8 cellular contexts compared by ENCODE assay signal in genomic region chr11:22432331-22433065, GRCh38.
A peak's percentile ranks its signal among the peaks of the same experiment; 100 is the strongest.
DNase-seq lines count a peak whose midpoint lies in the region; FAIRE-seq and TF ChIP-seq lines count a peak whose summit lies in the region.

No MANE protein-coding gene starts in this region.

- BruUV-seq in Caco-2 (replicated peaks; lab: Mats Ljungman, UMichigan), result no TSS peak

- H3K36me3 Mint-ChIP-seq in neural progenitor cell (no peaks in the 10 kb centered on the region), Caco-2 (ENCODE audit: insufficient read depth, unreplicated experiment) (no peaks in the 10 kb centered on the region)

- H3K27me3 ChIP-seq in GM06990 (replicated peaks; ENCODE audit: control insufficient read depth, insufficient read depth, low read length) (no peaks in the 10 kb centered on the region), neural progenitor cell (no peaks in the 10 kb centered on the region), Caco-2 (replicated peaks; ENCODE audit: control insufficient read depth, insufficient read depth, low read length) (no peaks in the 10 kb centered on the region)

- H3K79me2 ChIP-seq in neural progenitor cell (ENCODE audit: low read depth), result no peaks in the 10 kb centered on the region

- POLR2A ChIA-PET in Caco-2 (lab: Charles Lee), result no interaction called here

- no peaks in the 10 kb centered on the region for H4K20me1 ChIP-seq in neural progenitor cell (ENCODE audit: low read depth)

- H3K27me3 Mint-ChIP-seq in neural progenitor cell (ENCODE audit: insufficient read depth, low read depth) (peaks cover 9% of the 10 kb centered on the region), Caco-2 (ENCODE audit: insufficient read depth, unreplicated experiment) (no peaks in the 10 kb centered on the region)

- H3K4me1 Mint-ChIP-seq in neural progenitor cell (peaks cover 27% of the 10 kb centered on the region), Caco-2 (ENCODE audit: low read depth, unreplicated experiment) (no peaks in the 10 kb centered on the region)

- H3K27ac Mint-ChIP-seq in neural progenitor cell (no peak overlapping the region), Caco-2 (ENCODE audit: unreplicated experiment) (no peak overlapping the region)

- H3K9me3 ChIP-seq in neural progenitor cell (ENCODE audit: low read depth) (no peaks in the 10 kb centered on the region), Caco-2 (no peaks in the 10 kb centered on the region)

- DNase-seq in GM06990 (ENCODE audit: extremely low read depth, insufficient read length) (peak; percentile 3), NCI-H446 (lab: John Stamatoyannopoulos, UW) (peak; percentile 60 to 82), fibroblast of mammary gland (ENCODE audit: low read depth) (peak; percentile 10), neural progenitor cell (ENCODE audit: low spot score) (peak; percentile 32), SHP77 treated with DMSO at 0.1 percent for 48 hours (lab: John Stamatoyannopoulos, UW) (no peak), Caco-2 (no peak), D721Med (ENCODE audit: insufficient read length, low spot score) (no peak), H4 (ENCODE audit: low spot score) (no peak)

- peaks cover 10% of the 10 kb centered on the region for H3K9me3 Mint-ChIP-seq in neural progenitor cell
- no peaks in the 10 kb centered on the region for H3K9me3 Mint-ChIP-seq in Caco-2 (ENCODE audit: unreplicated experiment)

- H3K4me3 Mint-ChIP-seq in neural progenitor cell, result no peak overlapping the region
- H3K4me3 Mint-ChIP-seq in Caco-2 (ENCODE audit: unreplicated experiment), result no peak overlapping the region

- TF ChIP-seq CTCF in GM06990 (IDR thresholded peaks at IDR 0.05; ENCODE audit: insufficient read depth, low read length, poor library complexity, severe bottlenecking), result no peak
- no peak for TF ChIP-seq CTCF in fibroblast of mammary gland (conservative IDR thresholded peaks at IDR 0.05; ENCODE audit: control insufficient read depth, insufficient read depth, low read depth, low read length)
- TF ChIP-seq CTCF in neural progenitor cell (IDR thresholded peaks at IDR 0.05), result no peak
- no peak for TF ChIP-seq CTCF in Caco-2 (IDR thresholded peaks at IDR 0.05; ENCODE audit: insufficient read depth in 1 of 2, low read depth in 1 of 2, low read length in 1 of 2, severe bottlenecking in 1 of 2, unreplicated experiment in 1 of 2)
- TF ChIP-seq CTCF in D721Med (IDR thresholded peaks at IDR 0.05; ENCODE audit: insufficient read depth, missing control alignments), result no peak

- intact Hi-C loops in Caco-2 (cut with micrococcal nuclease; ENCODE audit: unreplicated experiment), result no loop called here

- H3K4me1 ChIP-seq in neural progenitor cell (no peaks in the 10 kb centered on the region), Caco-2 (no peaks in the 10 kb centered on the region)

- no peak overlapping the region for H3K27ac ChIP-seq in neural progenitor cell

- peak overlapping the region; percentile 57 for H2AFZ ChIP-seq in neural progenitor cell (replicated peaks)

- H3K36me3 ChIP-seq in GM06990 (ENCODE audit: control insufficient read depth, insufficient read depth, low read length) (no peaks in the 10 kb centered on the region), neural progenitor cell (no peaks in the 10 kb centered on the region), Caco-2 (ENCODE audit: control insufficient read depth, insufficient read depth, low read length) (no peaks in the 10 kb centered on the region)

- no peak overlapping the region for H3K4me2 ChIP-seq in neural progenitor cell

- no peaks in the 10 kb centered on the region for H3F3A ChIP-seq in neural progenitor cell (ENCODE audit: low read depth)

- no peak for FAIRE-seq in D721Med (lab: Jason Lieb, UNC)

- CTCF ChIA-PET in Caco-2 (lab: Charles Lee), result no interaction called here

- H3K9ac ChIP-seq in neural progenitor cell, result no peak overlapping the region

- H3K4me3 ChIP-seq in GM06990 (replicated peaks; ENCODE audit: low read depth, low read length), result no peak overlapping the region
- H3K4me3 ChIP-seq in fibroblast of mammary gland (ENCODE audit: control insufficient read depth, low read depth, low read length), result no peak overlapping the region
- H3K4me3 ChIP-seq in neural progenitor cell, result no peak overlapping the region
- H3K4me3 ChIP-seq in Caco-2 (ENCODE audit: low read depth, low read length), result no peak overlapping the region

Comparison
In these comparisons a context has a peak if more than half of its experiments do, and no peak if none do; other contexts are left out.
1. DNase-seq: peak in GM06990 (single experiment), NCI-H446 (2 of 2), fibroblast of mammary gland (single experiment) and neural progenitor cell (single experiment); none in SHP77 treated with DMSO at 0.1 percent for 48 hours (single experiment), Caco-2 (0 of 2), D721Med (single experiment) and H4 (single experiment).